23 cellular contexts compared by ENCODE assay signal in genomic region chr1:246921481-246921880, GRCh38.
"Had no signal": no experiment of that assay in that cellular context is flagged by ENCODE, and none has a peak within 500 bp of the region (broad histone marks: within the 10 kb centered on the region; RNA-seq: fewer than 3 reads in every experiment).

No MANE protein-coding gene starts in this region.

- H3K9me3 ChIP-seq: adrenal gland, esophagus squamous epithelium, left lung, right atrium auricular region, transverse colon had no signal

- H3K27ac ChIP-seq: adrenal gland, esophagus squamous epithelium, left lung, right atrium auricular region, transverse colon had no signal

- H3K4me3 ChIP-seq: adrenal gland, coronary artery, esophagus squamous epithelium, left lung, right atrium auricular region, transverse colon had no signal

- DNase-seq: activated CD4-positive, alpha-beta T cell treated with anti-CD3 and anti-CD28 coated beads, Interleukin-2, amount 50 U/mL, for 1 hour; activated CD8-positive, alpha-beta memory T cell treated with anti-CD3 and anti-CD28 coated beads for 24 hours; activated naive CD4-positive, alpha-beta T cell treated with Interleukin-2 at 50 U/mL for 16 hours; adrenal gland; caudate nucleus; effector CD8-positive, alpha-beta T cell; esophagus squamous epithelium; hypothalamus; kidney; left lung; mammary epithelial cell; naive B cell; posterior cingulate gyrus; stimulated activated CD4-positive, alpha-beta T cell treated with anti-CD3 and anti-CD28 coated beads, Interleukin-2, amount 100 ng/mL, for 48 hours; stimulated activated naive CD4-positive, alpha-beta T cell; substantia nigra; T-helper 1 cell; T1000; transverse colon had no signal

- H3K27me3 ChIP-seq: adrenal gland, esophagus squamous epithelium, left lung, right atrium auricular region, transverse colon had no signal

- ATAC-seq: activated CD4-positive, CD25-positive, alpha-beta regulatory T cell treated with anti-CD3 and anti-CD28 coated beads, Interleukin-2, amount 50 U/mL, for 24 hours; left lung; SK-N-SH treated with all-trans-retinoic acid at 6 μM for 48 hours had no signal

- H3K9me3 Mint-ChIP-seq: naive B cell had no signal

- H3K27me3 Mint-ChIP-seq: naive B cell had no signal
